In genomic region chr12:119679081-119679480, GRCh38 we compare ENCODE assay signal across 13 cellular contexts. TPM values are rescaled to one million over a fixed set of nuclear protein-coding genes. Genes with fewer than 3 reads are reported as not detected.
A peak's percentile ranks its signal among the peaks of the same experiment; 100 is the strongest.
DNase-seq lines count a peak whose midpoint lies in the region; ATAC-seq and TF ChIP-seq lines count a peak whose summit lies in the region.
"Had no signal": no experiment of that assay in that cellular context is flagged by ENCODE, and none has a peak within 500 bp of the region (broad histone marks: within the 10 kb centered on the region; RNA-seq: fewer than 3 reads in every experiment).

No MANE protein-coding gene starts in this region.

- no peak for TF ChIP-seq POLR2A in spleen (IDR thresholded peaks at IDR 0.05)

- no peaks in the 10 kb centered on the region for H3K27me3 Mint-ChIP-seq in natural killer cell (ENCODE audit: low read depth in 2 of 2)

- peaks cover 0 to 1% of the 10 kb centered on the region in 2 donors for H3K4me1 Mint-ChIP-seq in natural killer cell

- no peak for TF ChIP-seq CTCF in spleen (IDR thresholded peaks at IDR 0.05 in 8 of 11, conservative IDR thresholded peaks at IDR 0.05 in 3 of 11)
- no peak for TF ChIP-seq CTCF in natural killer cell (IDR thresholded peaks at IDR 0.05)

- intact Hi-C loops in spleen (cut with DNase I; ENCODE audit: low total_unique reads), result no loop called here
- intact Hi-C loops in natural killer cell (cut with micrococcal nuclease), result no loop called here

- H3K4me3 Mint-ChIP-seq in natural killer cell, result no peak overlapping the region

- H3K27ac ChIP-seq in HUES48 (ENCODE audit: low read depth, low read length) (peak overlapping the region; percentile 68), angular gyrus (ENCODE audit: low read depth, low read length) (peak overlapping the region; percentile 65), spleen (peak overlapping the region in 5 of 8 donors; percentile 29 to 81 (median 52))
- H3K27ac ChIP-seq: gastroesophageal sphincter, sigmoid colon had no signal

- WGBS in spleen, 5 donors, result 86 to 96% (median 91%) methylated on average over 5 of the region's 5 CpGs

- H3K27me3 ChIP-seq in HUES48 (ENCODE audit: control insufficient read depth, insufficient read depth, low read length) (no peaks in the 10 kb centered on the region), spleen (replicated peaks in 1 of 7) (no peaks in the 10 kb centered on the region)
- H3K27me3 ChIP-seq: gastroesophageal sphincter, sigmoid colon had no signal

- H3K9ac ChIP-seq in HUES48 (ENCODE audit: low read depth, low read length), result no peak overlapping the region

- ATAC-seq in natural killer cell (no peak), GM21447 (IDR thresholded peaks at IDR 0.05; ENCODE audit: unreplicated experiment) (no peak)
- ATAC-seq: gastroesophageal sphincter had no signal

- H3K9me3 ChIP-seq in HUES48 (ENCODE audit: control insufficient read depth, insufficient read depth, low read length) (no peaks in the 10 kb centered on the region), spleen (no peaks in the 10 kb centered on the region)
- H3K9me3 ChIP-seq: gastroesophageal sphincter, sigmoid colon had no signal

- peaks cover 11% of the 10 kb centered on the region for H3K4me1 ChIP-seq in HUES48 (ENCODE audit: control insufficient read depth, insufficient read depth, low read length)
- H3K4me1 ChIP-seq in spleen, result peaks cover 11 to 79% (median 38%) of the 10 kb centered on the region in 6 donors
- H3K4me1 ChIP-seq: sigmoid colon had no signal

- peaks cover 8% of the 10 kb centered on the region for H3K36me3 Mint-ChIP-seq in natural killer cell

- no peak overlapping the region for H3K27ac Mint-ChIP-seq in natural killer cell

- DNase-seq in NCI-H2081 treated with DMSO at 0.1 percent for 48 hours (lab: John Stamatoyannopoulos, UW) (peak; percentile 79), spleen (no peak), natural killer cell (no peak), DMS 273 (lab: John Stamatoyannopoulos, UW; ENCODE audit: unreplicated experiment) (no peak)
- DNase-seq: activated T-cell treated with anti-CD3 and anti-CD28 coated beads for 4 hours, HCEC 1CT, mesenchymal stem cell, Right ventricle myocardium superior, sigmoid colon had no signal

- H3K4me3 ChIP-seq in HUES48 (ENCODE audit: low read depth, low read length), result no peak overlapping the region
- no peak overlapping the region for H3K4me3 ChIP-seq in spleen
- H3K4me3 ChIP-seq: gastroesophageal sphincter, sigmoid colon had no signal

- H3K9me3 Mint-ChIP-seq in natural killer cell, result no peaks in the 10 kb centered on the region

- H3K36me3 ChIP-seq in HUES48 (ENCODE audit: control insufficient read depth, insufficient read depth, low read length) (peaks cover 79% of the 10 kb centered on the region), spleen (peaks cover 6 to 83% (median 79%) of the 10 kb centered on the region in 6 donors)

RNA-seq across cellular contexts. Expression of gene PRKAB1, which starts 11.1 kb away (rescaled TPM):
- total RNA-seq in spleen, result 10 to 100 TPM; 40.7 to 69.2 (median 47.4) TPM
- 10 to 100 TPM; 28.3 to 42.1 (median 39.4) TPM for polyA plus RNA-seq in spleen
- total RNA-seq in natural killer cell, result 10 to 100 TPM; 21.8 to 34.6 (median 23.5) TPM
